In genomic region chr22:46251266-46251665, GRCh38 we compare ENCODE assay signal across 8 cellular contexts. TPM values are rescaled to one million over a fixed set of nuclear protein-coding genes. Genes with fewer than 3 reads are reported as not detected.
DNase-seq lines count a peak whose midpoint lies in the region; ATAC-seq, FAIRE-seq and TF ChIP-seq lines count a peak whose summit lies in the region.

No MANE protein-coding gene starts in this region.

- DNase-seq in activated naive CD4-positive, alpha-beta T cell treated with anti-CD3 and anti-CD28 coated beads for 36 hours, result no peak
- DNase-seq in activated naive CD4-positive, alpha-beta T cell treated with anti-CD3 and anti-CD28 coated beads, Interleukin-2, amount 50 U/mL, for 16 hours, result no peak
- no peak for DNase-seq in kidney
- DNase-seq in thoracic aorta (ENCODE audit: low spot score), result no peak
- no peak for DNase-seq in GDM1 (lab: John Stamatoyannopoulos, UW)
- DNase-seq in germinal center (ENCODE audit: low spot score), result no peak
- DNase-seq in NCI-H2196 (lab: John Stamatoyannopoulos, UW; ENCODE audit: unreplicated experiment), result no peak

- TF ChIP-seq CTCF in kidney (IDR thresholded peaks at IDR 0.05; ENCODE audit: borderline replicate concordance, extremely low read depth, insufficient read depth), result no peak
- no peak for TF ChIP-seq CTCF in thoracic aorta (IDR thresholded peaks at IDR 0.05)

- peaks cover 26% of the 10 kb centered on the region for H3K4me1 Mint-ChIP-seq in activated naive CD4-positive, alpha-beta T cell treated with anti-CD3 and anti-CD28 coated beads for 36 hours (ENCODE audit: low read depth)
- peaks cover 18% of the 10 kb centered on the region for H3K4me1 Mint-ChIP-seq in activated T-helper 17 cell treated with anti-CD3 and anti-CD28 coated beads, Interleukin-2, amount 50 U/mL, for 72 hours

- FAIRE-seq in kidney (lab: Jason Lieb, UNC), result no peak

- H3K27me3 ChIP-seq in thoracic aorta (replicated peaks; ENCODE audit: insufficient read depth), result no peaks in the 10 kb centered on the region

- H3K27ac Mint-ChIP-seq in activated naive CD4-positive, alpha-beta T cell treated with anti-CD3 and anti-CD28 coated beads for 36 hours, result peak overlapping the region; percentile 41
- peak overlapping the region; percentile 80 for H3K27ac Mint-ChIP-seq in activated T-helper 17 cell treated with anti-CD3 and anti-CD28 coated beads, Interleukin-2, amount 50 U/mL, for 72 hours

- H3K9me3 Mint-ChIP-seq in activated naive CD4-positive, alpha-beta T cell treated with anti-CD3 and anti-CD28 coated beads for 36 hours, result no peaks in the 10 kb centered on the region
- no peaks in the 10 kb centered on the region for H3K9me3 Mint-ChIP-seq in activated T-helper 17 cell treated with anti-CD3 and anti-CD28 coated beads, Interleukin-2, amount 50 U/mL, for 72 hours

- intact Hi-C loops in activated naive CD4-positive, alpha-beta T cell treated with anti-CD3 and anti-CD28 coated beads for 36 hours (cut with micrococcal nuclease), result no loop called here
- intact Hi-C loops in kidney (cut with DNase I), result no loop called here

- H3K4me1 ChIP-seq in kidney (ENCODE audit: control insufficient read depth in 1 of 2, insufficient read depth in 1 of 2, low read depth in 1 of 2, low read length in 2 of 2), result peaks cover 0 to 2% of the 10 kb centered on the region in 2 donors
- H3K4me1 ChIP-seq in thoracic aorta (ENCODE audit: control insufficient read depth in 1 of 2, low read depth in 2 of 2), result peaks cover 5 to 20% of the 10 kb centered on the region in 2 donors

- H3K9me3 ChIP-seq in kidney (ENCODE audit: control insufficient read depth in 1 of 2, low read length in 2 of 2) (no peaks in the 10 kb centered on the region), thoracic aorta (no peaks in the 10 kb centered on the region)

- H3K4me3 ChIP-seq in kidney (ENCODE audit: low read length in 2 of 2) (peak overlapping the region in 1 of 2 donors; percentile 77), thoracic aorta (peak overlapping the region; percentile 75)

- peak overlapping the region; percentile 80 for H3K4me3 Mint-ChIP-seq in activated naive CD4-positive, alpha-beta T cell treated with anti-CD3 and anti-CD28 coated beads for 36 hours
- H3K4me3 Mint-ChIP-seq in activated T-helper 17 cell treated with anti-CD3 and anti-CD28 coated beads, Interleukin-2, amount 50 U/mL, for 72 hours, result peak overlapping the region; percentile 80

- H3K27ac ChIP-seq in kidney (ENCODE audit: low read depth in 2 of 2, low read length in 2 of 2) (no peak overlapping the region), thoracic aorta (no peak overlapping the region)

- peak overlapping the region; percentile 19 to 80 for H3K9ac ChIP-seq in kidney (ENCODE audit: low read length in 2 of 2)

- no peak for ATAC-seq in activated T-helper 17 cell treated with anti-CD3 and anti-CD28 coated beads, Interleukin-2, amount 50 U/mL, for 72 hours (replicated peaks)
- no peak for ATAC-seq in thoracic aorta (ENCODE audit: insufficient number of reproducible peaks, low FRiP score, low read depth)

- no peaks in the 10 kb centered on the region for H3K36me3 Mint-ChIP-seq in activated naive CD4-positive, alpha-beta T cell treated with anti-CD3 and anti-CD28 coated beads for 36 hours (ENCODE audit: low read depth)
- H3K36me3 Mint-ChIP-seq in activated T-helper 17 cell treated with anti-CD3 and anti-CD28 coated beads, Interleukin-2, amount 50 U/mL, for 72 hours (ENCODE audit: low read depth), result peaks cover 5% of the 10 kb centered on the region

- H3K27me3 Mint-ChIP-seq in activated naive CD4-positive, alpha-beta T cell treated with anti-CD3 and anti-CD28 coated beads for 36 hours (ENCODE audit: low read depth), result no peaks in the 10 kb centered on the region
- no peaks in the 10 kb centered on the region for H3K27me3 Mint-ChIP-seq in activated T-helper 17 cell treated with anti-CD3 and anti-CD28 coated beads, Interleukin-2, amount 50 U/mL, for 72 hours

- CTCF ChIA-PET in activated naive CD4-positive, alpha-beta T cell treated with anti-CD3 and anti-CD28 coated beads for 36 hours (lab: Charles Lee), result no interaction called here

- H3K36me3 ChIP-seq in kidney (ENCODE audit: control insufficient read depth in 1 of 2, insufficient read depth in 2 of 2, low read length in 2 of 2), result no peaks in the 10 kb centered on the region
- H3K36me3 ChIP-seq in thoracic aorta, result no peaks in the 10 kb centered on the region

RNA-seq across cellular contexts. Expression of gene CDPF1, which starts 1.2 kb away (rescaled TPM):
- 1 to 10 TPM; 6.9 to 8.0 TPM for total RNA-seq in activated naive CD4-positive, alpha-beta T cell treated with anti-CD3 and anti-CD28 coated beads for 36 hours
- total RNA-seq in activated T-helper 17 cell treated with anti-CD3 and anti-CD28 coated beads, Interleukin-2, amount 50 U/mL, for 72 hours, result 1 to 10 TPM; 5.6 to 7.8 TPM
- total RNA-seq in kidney (10.2 TPM), thoracic aorta (10 to 100 TPM in 1 of 2 donors, 1 to 10 TPM in 1; 8.1 to 12.4 TPM)
- 13.3 TPM for polyA plus RNA-seq in kidney (ENCODE audit: insufficient read depth, low read depth, low replicate concordance)

RNA-seq across cellular contexts. Expression of gene PKDREJ, which starts 11.9 kb away (rescaled TPM):
- not detected for total RNA-seq in activated naive CD4-positive, alpha-beta T cell treated with anti-CD3 and anti-CD28 coated beads for 36 hours
- total RNA-seq in activated T-helper 17 cell treated with anti-CD3 and anti-CD28 coated beads, Interleukin-2, amount 50 U/mL, for 72 hours, result not detected
- total RNA-seq in kidney (0.06 TPM), thoracic aorta (under 1 TPM in 1 of 2 donors, not detected in 1; under 0.01 TPM)
- polyA plus RNA-seq in kidney (ENCODE audit: insufficient read depth, low read depth, low replicate concordance), result 0.15 TPM

RNA-seq across cellular contexts. Expression of gene TTC38, which starts 16.5 kb away (rescaled TPM):
- total RNA-seq in activated naive CD4-positive, alpha-beta T cell treated with anti-CD3 and anti-CD28 coated beads for 36 hours, result 1 to 10 TPM; 6.1 to 7.2 TPM
- 10 to 100 TPM; 13.8 to 18.0 TPM for total RNA-seq in activated T-helper 17 cell treated with anti-CD3 and anti-CD28 coated beads, Interleukin-2, amount 50 U/mL, for 72 hours
- total RNA-seq in kidney, result 41.3 TPM
- 100 TPM for polyA plus RNA-seq in kidney (ENCODE audit: insufficient read depth, low read depth, low replicate concordance)
- total RNA-seq in thoracic aorta, result 10 to 100 TPM; 67.7 to 76.9 TPM

RNA-seq across cellular contexts. Expression of gene GTSE1, which starts 45.4 kb away (rescaled TPM):
- total RNA-seq in activated naive CD4-positive, alpha-beta T cell treated with anti-CD3 and anti-CD28 coated beads for 36 hours, result 10 to 100 TPM; 39.7 to 39.8 TPM
- 10 to 100 TPM; 36.9 to 62.1 TPM for total RNA-seq in activated T-helper 17 cell treated with anti-CD3 and anti-CD28 coated beads, Interleukin-2, amount 50 U/mL, for 72 hours
- 0.94 TPM for total RNA-seq in kidney
- 0.41 TPM for polyA plus RNA-seq in kidney (ENCODE audit: insufficient read depth, low read depth, low replicate concordance)
- total RNA-seq in thoracic aorta, result under 1 TPM; 0.41 to 0.92 TPM
